ENCODE assay signal across 1 cellular context in the genomic region with DNA sequence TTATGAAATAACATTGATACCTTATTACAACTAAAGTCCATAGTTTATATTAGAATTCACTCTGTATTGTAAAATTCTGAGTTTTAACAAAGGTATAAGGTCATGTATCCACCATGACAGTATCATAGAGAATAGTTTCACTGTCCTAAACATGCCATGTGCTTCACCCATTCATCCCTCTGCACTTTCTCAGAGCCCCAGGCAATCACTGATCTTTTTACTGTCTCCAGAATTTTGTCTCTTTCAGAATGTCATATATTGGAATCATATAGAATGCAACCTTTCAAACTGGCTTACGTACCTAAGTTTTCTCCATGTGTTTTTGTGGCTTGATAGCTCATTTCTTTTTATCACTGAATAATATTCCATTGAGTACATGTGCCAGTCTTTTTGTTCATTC.
TF ChIP-seq lines count a peak whose summit lies in the region.

No MANE protein-coding gene starts in this region.

TF ChIP-seq in HepG2, 621 proteins besides CTCF, POLR2A, EP300 and RAD21:
- TF ChIP-seq ZNF326 (CRISPR knock-in tag; IDR thresholded peaks at IDR 0.05; ENCODE audit: borderline replicate concordance) = no peak
- TF ChIP-seq, protein P1, sequence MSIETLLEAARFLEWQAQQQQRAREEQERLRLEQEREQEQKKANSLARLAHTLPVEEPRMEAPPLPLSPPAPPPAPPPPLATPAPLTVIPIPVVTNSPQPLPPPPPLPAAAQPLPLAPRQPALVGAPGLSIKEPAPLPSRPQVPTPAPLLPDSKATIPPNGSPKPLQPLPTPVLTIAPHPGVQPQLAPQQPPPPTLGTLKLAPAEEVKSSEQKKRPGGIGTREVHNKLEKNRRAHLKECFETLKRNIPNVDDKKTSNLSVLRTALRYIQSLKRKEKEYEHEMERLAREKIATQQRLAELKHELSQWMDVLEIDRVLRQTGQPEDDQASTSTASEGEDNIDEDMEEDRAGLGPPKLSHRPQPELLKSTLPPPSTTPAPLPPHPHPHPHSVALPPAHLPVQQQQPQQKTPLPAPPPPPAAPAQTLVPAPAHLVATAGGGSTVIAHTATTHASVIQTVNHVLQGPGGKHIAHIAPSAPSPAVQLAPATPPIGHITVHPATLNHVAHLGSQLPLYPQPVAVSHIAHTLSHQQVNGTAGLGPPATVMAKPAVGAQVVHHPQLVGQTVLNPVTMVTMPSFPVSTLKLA (IDR thresholded peaks at IDR 0.05) = peak; percentile 41; the same call in 1 of the 2 replicates
TF ChIP-seq in HepG2: peak in this region for 1.
